In the genomic region with DNA sequence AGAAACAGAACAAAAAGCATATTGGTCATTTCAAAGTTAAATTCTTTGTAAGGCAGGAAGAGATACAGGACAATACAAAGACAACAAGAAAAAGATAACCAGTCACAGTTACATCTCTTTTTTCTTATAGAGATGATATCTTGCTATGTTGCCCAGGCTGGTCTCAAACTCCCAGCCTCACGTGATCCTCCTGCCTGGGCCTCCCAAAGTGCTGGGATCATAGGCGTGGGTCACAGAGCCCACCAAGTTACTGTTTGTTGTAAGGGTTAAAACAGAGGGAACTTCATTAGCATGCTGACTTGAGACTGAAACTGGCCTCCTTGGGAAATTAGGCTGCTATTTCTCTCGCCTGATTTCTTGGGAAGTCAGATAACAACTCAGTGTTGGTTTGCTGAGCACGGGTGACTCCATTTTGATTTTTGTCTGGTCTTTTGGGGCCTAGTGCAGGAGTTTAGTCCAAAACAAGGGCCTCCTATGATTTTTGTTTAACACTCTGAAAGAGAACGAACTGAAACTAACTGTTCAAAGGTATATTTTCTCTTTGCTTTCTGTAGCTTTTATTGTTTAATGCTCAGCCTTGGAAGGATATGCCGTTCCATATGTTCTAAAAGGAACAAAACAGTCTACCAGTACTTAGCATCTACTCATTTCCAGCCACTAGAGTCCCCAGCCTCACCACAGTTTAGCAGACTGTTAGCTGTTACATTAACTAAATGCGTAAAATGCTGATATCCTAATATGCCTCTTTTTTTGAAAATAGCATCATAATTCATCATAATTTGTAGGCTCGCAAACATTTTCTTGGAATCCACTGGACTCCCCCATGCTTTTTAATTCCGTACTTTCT, we compare ENCODE assay signal across 1 cellular context.
A peak's percentile ranks its signal among the peaks of the same experiment; 100 is the strongest.
TF ChIP-seq lines count a peak whose summit lies in the region.

No MANE protein-coding gene starts in this region.

TF ChIP-seq in K562, 482 proteins besides CTCF, POLR2A, EP300 and RAD21 (continues in another document):
- no peak for TF ChIP-seq SNRNP70 (optimal IDR thresholded peaks at IDR 0.05; ENCODE audit: low read depth, low read length)
- TF ChIP-seq BCL6 (CRISPR knock-in tag; IDR thresholded peaks at IDR 0.05) = peak; percentile 71; the same call in 1 of the 2 replicates
- 0 out of 2 replicates have a peak, but pooled peaks have one; percentile 36 for TF ChIP-seq SOX6 (IDR thresholded peaks at IDR 0.05)
- TF ChIP-seq, protein P1, sequence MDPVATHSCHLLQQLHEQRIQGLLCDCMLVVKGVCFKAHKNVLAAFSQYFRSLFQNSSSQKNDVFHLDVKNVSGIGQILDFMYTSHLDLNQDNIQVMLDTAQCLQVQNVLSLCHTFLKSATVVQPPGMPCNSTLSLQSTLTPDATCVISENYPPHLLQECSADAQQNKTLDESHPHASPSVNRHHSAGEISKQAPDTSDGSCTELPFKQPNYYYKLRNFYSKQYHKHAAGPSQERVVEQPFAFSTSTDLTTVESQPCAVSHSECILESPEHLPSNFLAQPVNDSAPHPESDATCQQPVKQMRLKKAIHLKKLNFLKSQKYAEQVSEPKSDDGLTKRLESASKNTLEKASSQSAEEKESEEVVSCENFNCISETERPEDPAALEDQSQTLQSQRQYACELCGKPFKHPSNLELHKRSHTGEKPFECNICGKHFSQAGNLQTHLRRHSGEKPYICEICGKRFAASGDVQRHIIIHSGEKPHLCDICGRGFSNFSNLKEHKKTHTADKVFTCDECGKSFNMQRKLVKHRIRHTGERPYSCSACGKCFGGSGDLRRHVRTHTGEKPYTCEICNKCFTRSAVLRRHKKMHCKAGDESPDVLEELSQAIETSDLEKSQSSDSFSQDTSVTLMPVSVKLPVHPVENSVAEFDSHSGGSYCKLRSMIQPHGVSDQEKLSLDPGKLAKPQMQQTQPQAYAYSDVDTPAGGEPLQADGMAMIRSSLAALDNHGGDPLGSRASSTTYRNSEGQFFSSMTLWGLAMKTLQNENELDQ (CRISPR knock-in tag; IDR thresholded peaks at IDR 0.05; ENCODE audit: borderline replicate concordance) = no peak
- TF ChIP-seq EGR1 (conservative IDR thresholded peaks at IDR 0.05) = no peak
- TF ChIP-seq YY1 (IDR thresholded peaks at IDR 0.05; ENCODE audit: borderline replicate concordance in 1 of 3, control insufficient read depth in 1 of 3, extremely low read depth in 1 of 3, insufficient read depth in 3 of 3, insufficient read length in 1 of 3, insufficient replicate concordance in 2 of 3, low read depth in 1 of 3, low read length in 2 of 3) = peak in 1 of 3 experiments; percentile 28
- TF ChIP-seq E2F3 (CRISPR knock-in tag; IDR thresholded peaks at IDR 0.05) = 0 out of 2 replicates have a peak, but pooled peaks have one; percentile 28
- TF ChIP-seq NR2C1 (IDR thresholded peaks at IDR 0.05) = no peak
- peak; percentile 89 for TF ChIP-seq NR2C1 (tag; IDR thresholded peaks at IDR 0.05)
- TF ChIP-seq SMARCE1 (IDR thresholded peaks at IDR 0.05) = no peak
- TF ChIP-seq KLF6 (CRISPR knock-in tag; IDR thresholded peaks at IDR 0.05; ENCODE audit: borderline replicate concordance) = peak; percentile 94
- no peak for TF ChIP-seq ZNF436 (CRISPR knock-in tag; IDR thresholded peaks at IDR 0.05)
- TF ChIP-seq, protein P2, sequence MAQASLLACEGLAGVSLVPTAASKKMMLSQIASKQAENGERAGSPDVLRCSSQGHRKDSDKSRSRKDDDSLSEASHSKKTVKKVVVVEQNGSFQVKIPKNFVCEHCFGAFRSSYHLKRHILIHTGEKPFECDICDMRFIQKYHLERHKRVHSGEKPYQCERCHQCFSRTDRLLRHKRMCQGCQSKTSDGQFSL (CRISPR knock-in tag; IDR thresholded peaks at IDR 0.05) = no peak
- TF ChIP-seq, protein P2 (tag; IDR thresholded peaks at IDR 0.05) = peak in 1 of 2 experiments; percentile 87; a peak in 2 of 4 replicates
- TF ChIP-seq, protein P3, sequence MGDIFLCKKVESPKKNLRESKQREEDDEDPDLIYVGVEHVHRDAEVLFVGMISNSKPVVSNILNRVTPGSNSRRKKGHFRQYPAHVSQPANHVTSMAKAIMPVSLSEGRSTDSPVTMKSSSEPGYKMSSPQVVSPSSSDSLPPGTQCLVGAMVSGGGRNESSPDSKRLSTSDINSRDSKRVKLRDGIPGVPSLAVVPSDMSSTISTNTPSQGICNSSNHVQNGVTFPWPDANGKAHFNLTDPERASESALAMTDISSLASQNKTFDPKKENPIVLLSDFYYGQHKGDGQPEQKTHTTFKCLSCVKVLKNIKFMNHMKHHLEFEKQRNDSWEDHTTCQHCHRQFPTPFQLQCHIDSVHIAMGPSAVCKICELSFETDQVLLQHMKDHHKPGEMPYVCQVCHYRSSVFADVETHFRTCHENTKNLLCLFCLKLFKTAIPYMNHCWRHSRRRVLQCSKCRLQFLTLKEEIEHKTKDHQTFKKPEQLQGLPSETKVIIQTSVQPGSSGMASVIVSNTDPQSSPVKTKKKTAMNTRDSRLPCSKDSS (IDR thresholded peaks at IDR 0.05; ENCODE audit: low read depth, partially characterized antibody) = no peak
- no peak for TF ChIP-seq ZNF75A (CRISPR knock-in tag; IDR thresholded peaks at IDR 0.05)
- peak in 1 of 2 experiments; percentile 68; a peak in 2 of 4 replicates for TF ChIP-seq MAZ (CRISPR knock-in tag; conservative IDR thresholded peaks at IDR 0.05 in 1 of 2, IDR thresholded peaks at IDR 0.05 in 1 of 2)
- 0 out of 2 replicates have a peak, but pooled peaks have one; percentile 48 for TF ChIP-seq NFE2L1 (tag; IDR thresholded peaks at IDR 0.05; ENCODE audit: borderline replicate concordance, low read depth)
- TF ChIP-seq, protein P4, sequence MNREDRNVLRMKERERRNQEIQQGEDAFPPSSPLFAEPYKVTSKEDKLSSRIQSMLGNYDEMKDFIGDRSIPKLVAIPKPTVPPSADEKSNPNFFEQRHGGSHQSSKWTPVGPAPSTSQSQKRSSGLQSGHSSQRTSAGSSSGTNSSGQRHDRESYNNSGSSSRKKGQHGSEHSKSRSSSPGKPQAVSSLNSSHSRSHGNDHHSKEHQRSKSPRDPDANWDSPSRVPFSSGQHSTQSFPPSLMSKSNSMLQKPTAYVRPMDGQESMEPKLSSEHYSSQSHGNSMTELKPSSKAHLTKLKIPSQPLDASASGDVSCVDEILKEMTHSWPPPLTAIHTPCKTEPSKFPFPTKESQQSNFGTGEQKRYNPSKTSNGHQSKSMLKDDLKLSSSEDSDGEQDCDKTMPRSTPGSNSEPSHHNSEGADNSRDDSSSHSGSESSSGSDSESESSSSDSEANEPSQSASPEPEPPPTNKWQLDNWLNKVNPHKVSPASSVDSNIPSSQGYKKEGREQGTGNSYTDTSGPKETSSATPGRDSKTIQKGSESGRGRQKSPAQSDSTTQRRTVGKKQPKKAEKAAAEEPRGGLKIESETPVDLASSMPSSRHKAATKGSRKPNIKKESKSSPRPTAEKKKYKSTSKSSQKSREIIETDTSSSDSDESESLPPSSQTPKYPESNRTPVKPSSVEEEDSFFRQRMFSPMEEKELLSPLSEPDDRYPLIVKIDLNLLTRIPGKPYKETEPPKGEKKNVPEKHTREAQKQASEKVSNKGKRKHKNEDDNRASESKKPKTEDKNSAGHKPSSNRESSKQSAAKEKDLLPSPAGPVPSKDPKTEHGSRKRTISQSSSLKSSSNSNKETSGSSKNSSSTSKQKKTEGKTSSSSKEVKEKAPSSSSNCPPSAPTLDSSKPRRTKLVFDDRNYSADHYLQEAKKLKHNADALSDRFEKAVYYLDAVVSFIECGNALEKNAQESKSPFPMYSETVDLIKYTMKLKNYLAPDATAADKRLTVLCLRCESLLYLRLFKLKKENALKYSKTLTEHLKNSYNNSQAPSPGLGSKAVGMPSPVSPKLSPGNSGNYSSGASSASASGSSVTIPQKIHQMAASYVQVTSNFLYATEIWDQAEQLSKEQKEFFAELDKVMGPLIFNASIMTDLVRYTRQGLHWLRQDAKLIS (CRISPR knock-in tag; IDR thresholded peaks at IDR 0.05) = 0 out of 2 replicates have a peak, but pooled peaks have one; percentile 32
- peak; percentile 42 for TF ChIP-seq ZNF324 (CRISPR knock-in tag; IDR thresholded peaks at IDR 0.05)
- no peak for TF ChIP-seq CEBPG (CRISPR knock-in tag; IDR thresholded peaks at IDR 0.05)
- no peak for TF ChIP-seq CEBPG (tag; conservative IDR thresholded peaks at IDR 0.05 in 1 of 2, IDR thresholded peaks at IDR 0.05 in 1 of 2)
- TF ChIP-seq PYGO2 (tag; IDR thresholded peaks at IDR 0.05) = peak; percentile 82
- TF ChIP-seq GABPB1 (CRISPR knock-in tag; IDR thresholded peaks at IDR 0.05) = no peak
- peak; percentile 83 for TF ChIP-seq ZNF699 (CRISPR knock-in tag; IDR thresholded peaks at IDR 0.05; ENCODE audit: insufficient replicate concordance)
- TF ChIP-seq, protein P5, sequence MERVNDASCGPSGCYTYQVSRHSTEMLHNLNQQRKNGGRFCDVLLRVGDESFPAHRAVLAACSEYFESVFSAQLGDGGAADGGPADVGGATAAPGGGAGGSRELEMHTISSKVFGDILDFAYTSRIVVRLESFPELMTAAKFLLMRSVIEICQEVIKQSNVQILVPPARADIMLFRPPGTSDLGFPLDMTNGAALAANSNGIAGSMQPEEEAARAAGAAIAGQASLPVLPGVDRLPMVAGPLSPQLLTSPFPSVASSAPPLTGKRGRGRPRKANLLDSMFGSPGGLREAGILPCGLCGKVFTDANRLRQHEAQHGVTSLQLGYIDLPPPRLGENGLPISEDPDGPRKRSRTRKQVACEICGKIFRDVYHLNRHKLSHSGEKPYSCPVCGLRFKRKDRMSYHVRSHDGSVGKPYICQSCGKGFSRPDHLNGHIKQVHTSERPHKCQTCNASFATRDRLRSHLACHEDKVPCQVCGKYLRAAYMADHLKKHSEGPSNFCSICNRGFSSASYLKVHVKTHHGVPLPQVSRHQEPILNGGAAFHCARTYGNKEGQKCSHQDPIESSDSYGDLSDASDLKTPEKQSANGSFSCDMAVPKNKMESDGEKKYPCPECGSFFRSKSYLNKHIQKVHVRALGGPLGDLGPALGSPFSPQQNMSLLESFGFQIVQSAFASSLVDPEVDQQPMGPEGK (CRISPR knock-in tag; IDR thresholded peaks at IDR 0.05; ENCODE audit: borderline replicate concordance) = 0 out of 2 replicates have a peak, but pooled peaks have one; percentile 68
- peak; percentile 87 for TF ChIP-seq ZBTB17 (CRISPR knock-in tag; IDR thresholded peaks at IDR 0.05)
- TF ChIP-seq HDAC8 (tag; IDR thresholded peaks at IDR 0.05) = peak; percentile 71; the same call in 1 of the 2 replicates
- peak; percentile 76; the same call in 1 of the 2 replicates for TF ChIP-seq ELF4 (CRISPR knock-in tag; IDR thresholded peaks at IDR 0.05)
- TF ChIP-seq, protein P6, sequence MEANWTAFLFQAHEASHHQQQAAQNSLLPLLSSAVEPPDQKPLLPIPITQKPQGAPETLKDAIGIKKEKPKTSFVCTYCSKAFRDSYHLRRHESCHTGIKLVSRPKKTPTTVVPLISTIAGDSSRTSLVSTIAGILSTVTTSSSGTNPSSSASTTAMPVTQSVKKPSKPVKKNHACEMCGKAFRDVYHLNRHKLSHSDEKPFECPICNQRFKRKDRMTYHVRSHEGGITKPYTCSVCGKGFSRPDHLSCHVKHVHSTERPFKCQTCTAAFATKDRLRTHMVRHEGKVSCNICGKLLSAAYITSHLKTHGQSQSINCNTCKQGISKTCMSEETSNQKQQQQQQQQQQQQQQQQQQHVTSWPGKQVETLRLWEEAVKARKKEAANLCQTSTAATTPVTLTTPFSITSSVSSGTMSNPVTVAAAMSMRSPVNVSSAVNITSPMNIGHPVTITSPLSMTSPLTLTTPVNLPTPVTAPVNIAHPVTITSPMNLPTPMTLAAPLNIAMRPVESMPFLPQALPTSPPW (CRISPR knock-in tag; IDR thresholded peaks at IDR 0.05) = peak; percentile 41
- TF ChIP-seq SAP30 (IDR thresholded peaks at IDR 0.05; ENCODE audit: borderline replicate concordance, insufficient read depth, low read depth, low read length, poor library complexity, severe bottlenecking) = no peak
- TF ChIP-seq, protein P7, sequence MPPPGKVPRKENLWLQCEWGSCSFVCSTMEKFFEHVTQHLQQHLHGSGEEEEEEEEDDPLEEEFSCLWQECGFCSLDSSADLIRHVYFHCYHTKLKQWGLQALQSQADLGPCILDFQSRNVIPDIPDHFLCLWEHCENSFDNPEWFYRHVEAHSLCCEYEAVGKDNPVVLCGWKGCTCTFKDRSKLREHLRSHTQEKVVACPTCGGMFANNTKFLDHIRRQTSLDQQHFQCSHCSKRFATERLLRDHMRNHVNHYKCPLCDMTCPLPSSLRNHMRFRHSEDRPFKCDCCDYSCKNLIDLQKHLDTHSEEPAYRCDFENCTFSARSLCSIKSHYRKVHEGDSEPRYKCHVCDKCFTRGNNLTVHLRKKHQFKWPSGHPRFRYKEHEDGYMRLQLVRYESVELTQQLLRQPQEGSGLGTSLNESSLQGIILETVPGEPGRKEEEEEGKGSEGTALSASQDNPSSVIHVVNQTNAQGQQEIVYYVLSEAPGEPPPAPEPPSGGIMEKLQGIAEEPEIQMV (tag; conservative IDR thresholded peaks at IDR 0.05; ENCODE audit: low read depth) = peak; percentile 81
- TF ChIP-seq ZNF311 (CRISPR knock-in tag; IDR thresholded peaks at IDR 0.05) = peak; percentile 97
- peak; percentile 90 for TF ChIP-seq PTRF (tag; IDR thresholded peaks at IDR 0.05)
- TF ChIP-seq, protein P8, sequence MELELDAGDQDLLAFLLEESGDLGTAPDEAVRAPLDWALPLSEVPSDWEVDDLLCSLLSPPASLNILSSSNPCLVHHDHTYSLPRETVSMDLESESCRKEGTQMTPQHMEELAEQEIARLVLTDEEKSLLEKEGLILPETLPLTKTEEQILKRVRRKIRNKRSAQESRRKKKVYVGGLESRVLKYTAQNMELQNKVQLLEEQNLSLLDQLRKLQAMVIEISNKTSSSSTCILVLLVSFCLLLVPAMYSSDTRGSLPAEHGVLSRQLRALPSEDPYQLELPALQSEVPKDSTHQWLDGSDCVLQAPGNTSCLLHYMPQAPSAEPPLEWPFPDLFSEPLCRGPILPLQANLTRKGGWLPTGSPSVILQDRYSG (tag; conservative IDR thresholded peaks at IDR 0.05; ENCODE audit: low read depth) = peak; percentile 96
- TF ChIP-seq MEF2D (tag; conservative IDR thresholded peaks at IDR 0.05; ENCODE audit: low read depth) = peak; percentile 93
- TF ChIP-seq, protein P9, sequence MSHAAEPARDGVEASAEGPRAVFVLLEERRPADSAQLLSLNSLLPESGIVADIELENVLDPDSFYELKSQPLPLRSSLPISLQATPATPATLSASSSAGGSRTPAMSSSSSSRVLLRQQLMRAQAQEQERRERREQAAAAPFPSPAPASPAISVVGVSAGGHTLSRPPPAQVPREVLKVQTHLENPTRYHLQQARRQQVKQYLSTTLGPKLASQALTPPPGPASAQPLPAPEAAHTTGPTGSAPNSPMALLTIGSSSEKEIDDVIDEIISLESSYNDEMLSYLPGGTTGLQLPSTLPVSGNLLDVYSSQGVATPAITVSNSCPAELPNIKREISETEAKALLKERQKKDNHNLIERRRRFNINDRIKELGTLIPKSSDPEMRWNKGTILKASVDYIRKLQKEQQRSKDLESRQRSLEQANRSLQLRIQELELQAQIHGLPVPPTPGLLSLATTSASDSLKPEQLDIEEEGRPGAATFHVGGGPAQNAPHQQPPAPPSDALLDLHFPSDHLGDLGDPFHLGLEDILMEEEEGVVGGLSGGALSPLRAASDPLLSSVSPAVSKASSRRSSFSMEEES (CRISPR knock-in tag; IDR thresholded peaks at IDR 0.05) = peak; percentile 14; the same call in 1 of the 2 replicates
- no peak for TF ChIP-seq RBM25 (IDR thresholded peaks at IDR 0.05; ENCODE audit: low read depth, low read length, severe bottlenecking)
